In genomic region chrX:70461026-70461425, GRCh38 we compare ENCODE assay signal across 30 cellular contexts. TPM values are rescaled to one million over a fixed set of nuclear protein-coding genes. Genes with fewer than 3 reads are reported as not detected.
"Had no signal": no experiment of that assay in that cellular context is flagged by ENCODE, and none has a peak within 500 bp of the region (broad histone marks: within the 10 kb centered on the region; RNA-seq: fewer than 3 reads in every experiment).

No MANE protein-coding gene starts in this region.

- H3K36me3 Mint-ChIP-seq: naive B cell had no signal

- H3K36me3 ChIP-seq: colonic mucosa, gastrocnemius medialis, heart right ventricle, left lung, lower lobe of right lung had no signal

- H3K4me3 ChIP-seq: colonic mucosa, esophagus squamous epithelium, gastrocnemius medialis, heart right ventricle, left lung, lower lobe of right lung, mucosa of descending colon had no signal

- H3K9me3 ChIP-seq: colonic mucosa, esophagus squamous epithelium, gastrocnemius medialis, heart right ventricle, left lung, lower lobe of right lung, mucosa of descending colon had no signal

- H3K9me3 Mint-ChIP-seq: dendritic cell treated with granulocyte-macrophage colony-stimulating factor and Interleukin-4, amounts not matched to agents 40 ng/mL and 50 ng/mL, for 4 days; effector memory CD8-positive, alpha-beta T cell; naive B cell had no signal

- FAIRE-seq: keratinocyte had no signal

- H3K27me3 ChIP-seq: colonic mucosa, esophagus squamous epithelium, gastrocnemius medialis had no signal

- H3K4me1 ChIP-seq: colonic mucosa, gastrocnemius medialis, left lung, lower lobe of right lung had no signal

- H3K27ac ChIP-seq: colonic mucosa, esophagus squamous epithelium, gastrocnemius medialis, heart right ventricle, left lung, lower lobe of right lung had no signal

- ATAC-seq: effector memory CD8-positive, alpha-beta T cell; esophagus mucosa; gastrocnemius medialis; heart right ventricle; left cardiac atrium; left lung; left ventricle myocardium superior; lower lobe of right lung; mucosa of descending colon had no signal

- DNase-seq: colonic mucosa; cortex of kidney; effector CD8-positive, alpha-beta T cell; effector memory CD8-positive, alpha-beta T cell; esophagus squamous epithelium; foreskin fibroblast; foreskin melanocyte; gastrocnemius medialis; glutamatergic neuron; head of caudate nucleus; heart right ventricle; hippocampal formation; left cardiac atrium; left lung; left ventricle myocardium superior; lower lobe of right lung; mesenchymal stem cell; mucosa of descending colon; naive B cell had no signal

- H3K27me3 Mint-ChIP-seq: effector memory CD8-positive, alpha-beta T cell; naive B cell had no signal

- H3K4me3 Mint-ChIP-seq: dendritic cell treated with granulocyte-macrophage colony-stimulating factor and Interleukin-4, amounts not matched to agents 40 ng/mL and 50 ng/mL, for 4 days; effector memory CD8-positive, alpha-beta T cell; mesothelial cell of epicardium; naive B cell had no signal

- H3K27ac Mint-ChIP-seq: dendritic cell treated with granulocyte-macrophage colony-stimulating factor and Interleukin-4, amounts not matched to agents 40 ng/mL and 50 ng/mL, for 4 days; effector memory CD8-positive, alpha-beta T cell; mesothelial cell of epicardium; naive B cell had no signal

RNA-seq across cellular contexts. Expression of gene GDPD2, which starts 37.9 kb away (rescaled TPM):
- total RNA-seq: dermis microvascular lymphatic vessel endothelial cell, epithelial cell of proximal tubule, gastrocnemius medialis, glomerular endothelial cell, heart right ventricle, kidney epithelial cell, left cardiac atrium, left lung, left ventricle myocardium superior, lower lobe of right lung, lung microvascular endothelial cell, mesenteric fat pad, myocyte had no signal
- polyA plus RNA-seq: heart right ventricle had no signal
